In the genomic region with DNA sequence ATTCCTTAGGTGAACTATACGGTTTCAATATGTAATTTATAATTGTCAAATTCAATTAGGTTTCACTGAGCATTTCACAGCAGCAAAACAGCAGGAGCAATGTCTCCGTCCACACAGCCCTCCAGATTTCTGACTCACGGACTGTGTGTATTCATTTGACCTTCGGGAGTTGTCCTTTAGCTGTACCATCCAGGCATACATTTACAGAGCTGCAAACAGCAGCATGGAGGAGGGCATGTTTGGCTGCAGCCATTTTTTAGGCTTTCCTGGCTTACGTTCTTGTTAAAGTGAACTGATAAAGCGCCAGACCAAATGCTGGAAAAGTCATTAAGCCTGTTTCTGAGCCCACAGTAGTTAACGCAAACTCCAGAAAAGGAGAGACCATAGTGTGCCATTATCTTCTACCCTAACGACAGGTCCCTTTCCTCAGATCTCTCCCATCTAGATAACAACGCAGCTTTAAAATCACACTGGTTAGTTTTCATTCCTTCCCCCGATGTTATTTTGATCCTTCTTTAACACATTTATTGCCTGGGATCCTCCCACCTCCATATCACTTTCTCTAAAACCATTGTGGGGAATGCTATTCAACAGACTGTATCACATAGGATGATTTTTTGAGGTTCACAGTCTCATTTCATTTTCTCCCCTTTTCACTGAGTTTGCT, we compare ENCODE assay signal across 1 cellular context.
A peak's percentile ranks its signal among the peaks of the same experiment; 100 is the strongest.
TF ChIP-seq lines count a peak whose summit lies in the region.

No MANE protein-coding gene starts in this region.

TF ChIP-seq in HEK293, 187 proteins besides CTCF, POLR2A, EP300 and RAD21 (continued from another document):
- TF ChIP-seq, protein P1, sequence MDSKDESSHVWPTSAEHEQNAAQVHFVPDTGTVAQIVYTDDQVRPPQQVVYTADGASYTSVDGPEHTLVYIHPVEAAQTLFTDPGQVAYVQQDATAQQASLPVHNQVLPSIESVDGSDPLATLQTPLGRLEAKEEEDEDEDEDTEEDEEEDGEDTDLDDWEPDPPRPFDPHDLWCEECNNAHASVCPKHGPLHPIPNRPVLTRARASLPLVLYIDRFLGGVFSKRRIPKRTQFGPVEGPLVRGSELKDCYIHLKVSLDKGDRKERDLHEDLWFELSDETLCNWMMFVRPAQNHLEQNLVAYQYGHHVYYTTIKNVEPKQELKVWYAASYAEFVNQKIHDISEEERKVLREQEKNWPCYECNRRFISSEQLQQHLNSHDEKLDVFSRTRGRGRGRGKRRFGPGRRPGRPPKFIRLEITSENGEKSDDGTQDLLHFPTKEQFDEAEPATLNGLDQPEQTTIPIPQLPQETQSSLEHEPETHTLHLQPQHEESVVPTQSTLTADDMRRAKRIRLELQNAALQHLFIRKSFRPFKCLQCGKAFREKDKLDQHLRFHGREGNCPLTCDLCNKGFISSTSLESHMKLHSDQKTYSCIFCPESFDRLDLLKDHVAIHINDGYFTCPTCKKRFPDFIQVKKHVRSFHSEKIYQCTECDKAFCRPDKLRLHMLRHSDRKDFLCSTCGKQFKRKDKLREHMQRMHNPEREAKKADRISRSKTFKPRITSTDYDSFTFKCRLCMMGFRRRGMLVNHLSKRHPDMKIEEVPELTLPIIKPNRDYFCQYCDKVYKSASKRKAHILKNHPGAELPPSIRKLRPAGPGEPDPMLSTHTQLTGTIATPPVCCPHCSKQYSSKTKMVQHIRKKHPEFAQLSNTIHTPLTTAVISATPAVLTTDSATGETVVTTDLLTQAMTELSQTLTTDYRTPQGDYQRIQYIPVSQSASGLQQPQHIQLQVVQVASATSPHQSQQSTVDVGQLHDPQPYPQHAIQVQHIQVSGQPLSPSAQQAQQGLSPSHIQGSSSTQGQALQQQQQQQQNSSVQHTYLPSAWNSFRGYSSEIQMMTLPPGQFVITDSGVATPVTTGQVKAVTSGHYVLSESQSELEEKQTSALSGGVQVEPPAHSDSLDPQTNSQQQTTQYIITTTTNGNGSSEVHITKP (tag by site-specific recombination; IDR thresholded peaks at IDR 0.05) = peak; percentile 21; the same call in 1 of the 2 replicates
- TF ChIP-seq YY2 (tag by site-specific recombination; IDR thresholded peaks at IDR 0.05) (0 out of 2 replicates have a peak, but pooled peaks have one; percentile 13), ZXDB (tag by site-specific recombination; IDR thresholded peaks at IDR 0.05) (0 out of 2 replicates have a peak, but pooled peaks have one; percentile 14), SCRT2 (tag by site-specific recombination; IDR thresholded peaks at IDR 0.05) (0 out of 2 replicates have a peak, but pooled peaks have one; percentile 32), ZNF624 (tag by site-specific recombination; IDR thresholded peaks at IDR 0.05) (no peak), ZNF48 (tag by site-specific recombination; IDR thresholded peaks at IDR 0.05) (no peak), FEZF1 (tag by site-specific recombination; IDR thresholded peaks at IDR 0.05) (0 out of 2 replicates have a peak, but pooled peaks have one; percentile 24), EGR2 (tag by site-specific recombination; IDR thresholded peaks at IDR 0.05; ENCODE audit: low read depth) (0 out of 2 replicates have a peak, but pooled peaks have one; percentile 15), TCF7L2 (IDR thresholded peaks at IDR 0.05; ENCODE audit: borderline replicate concordance, low read depth, low read length) (0 out of 2 replicates have a peak, but pooled peaks have one; percentile 51), ZNF157 (tag by site-specific recombination; IDR thresholded peaks at IDR 0.05) (no peak), ZNF274 (IDR thresholded peaks at IDR 0.05; ENCODE audit: low read length) (no peak), ZNF274 (tag by site-specific recombination; IDR thresholded peaks at IDR 0.05; ENCODE audit: borderline replicate concordance) (no peak), AEBP2 (tag by site-specific recombination; IDR thresholded peaks at IDR 0.05; ENCODE audit: borderline replicate concordance) (no peak), YY1 (tag by site-specific recombination; IDR thresholded peaks at IDR 0.05) (peak; percentile 71), ZNF140 (tag by site-specific recombination; IDR thresholded peaks at IDR 0.05) (no peak), KLF7 (tag by site-specific recombination; IDR thresholded peaks at IDR 0.05; ENCODE audit: borderline replicate concordance) (no peak), ZNF510 (tag by site-specific recombination; IDR thresholded peaks at IDR 0.05; ENCODE audit: insufficient replicate concordance) (no peak), ZNF138 (tag by site-specific recombination; IDR thresholded peaks at IDR 0.05; ENCODE audit: borderline replicate concordance) (no peak), ZBTB11 (tag by site-specific recombination; conservative IDR thresholded peaks at IDR 0.05; ENCODE audit: low read depth) (no peak), WT1 (tag by site-specific recombination; IDR thresholded peaks at IDR 0.05) (peak; percentile 39; the same call in 1 of the 2 replicates)
- TF ChIP-seq, protein P2, sequence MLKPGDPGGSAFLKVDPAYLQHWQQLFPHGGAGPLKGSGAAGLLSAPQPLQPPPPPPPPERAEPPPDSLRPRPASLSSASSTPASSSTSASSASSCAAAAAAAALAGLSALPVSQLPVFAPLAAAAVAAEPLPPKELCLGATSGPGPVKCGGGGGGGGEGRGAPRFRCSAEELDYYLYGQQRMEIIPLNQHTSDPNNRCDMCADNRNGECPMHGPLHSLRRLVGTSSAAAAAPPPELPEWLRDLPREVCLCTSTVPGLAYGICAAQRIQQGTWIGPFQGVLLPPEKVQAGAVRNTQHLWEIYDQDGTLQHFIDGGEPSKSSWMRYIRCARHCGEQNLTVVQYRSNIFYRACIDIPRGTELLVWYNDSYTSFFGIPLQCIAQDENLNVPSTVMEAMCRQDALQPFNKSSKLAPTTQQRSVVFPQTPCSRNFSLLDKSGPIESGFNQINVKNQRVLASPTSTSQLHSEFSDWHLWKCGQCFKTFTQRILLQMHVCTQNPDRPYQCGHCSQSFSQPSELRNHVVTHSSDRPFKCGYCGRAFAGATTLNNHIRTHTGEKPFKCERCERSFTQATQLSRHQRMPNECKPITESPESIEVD (tag by site-specific recombination; IDR thresholded peaks at IDR 0.05) = 0 out of 2 replicates have a peak, but pooled peaks have one; percentile 24
- TF ChIP-seq, protein P3, sequence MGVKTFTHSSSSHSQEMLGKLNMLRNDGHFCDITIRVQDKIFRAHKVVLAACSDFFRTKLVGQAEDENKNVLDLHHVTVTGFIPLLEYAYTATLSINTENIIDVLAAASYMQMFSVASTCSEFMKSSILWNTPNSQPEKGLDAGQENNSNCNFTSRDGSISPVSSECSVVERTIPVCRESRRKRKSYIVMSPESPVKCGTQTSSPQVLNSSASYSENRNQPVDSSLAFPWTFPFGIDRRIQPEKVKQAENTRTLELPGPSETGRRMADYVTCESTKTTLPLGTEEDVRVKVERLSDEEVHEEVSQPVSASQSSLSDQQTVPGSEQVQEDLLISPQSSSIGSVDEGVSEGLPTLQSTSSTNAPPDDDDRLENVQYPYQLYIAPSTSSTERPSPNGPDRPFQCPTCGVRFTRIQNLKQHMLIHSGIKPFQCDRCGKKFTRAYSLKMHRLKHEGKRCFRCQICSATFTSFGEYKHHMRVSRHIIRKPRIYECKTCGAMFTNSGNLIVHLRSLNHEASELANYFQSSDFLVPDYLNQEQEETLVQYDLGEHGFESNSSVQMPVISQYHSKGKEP (tag by site-specific recombination; IDR thresholded peaks at IDR 0.05) = 0 out of 2 replicates have a peak, but pooled peaks have one; percentile 12
- TF ChIP-seq, protein P4, sequence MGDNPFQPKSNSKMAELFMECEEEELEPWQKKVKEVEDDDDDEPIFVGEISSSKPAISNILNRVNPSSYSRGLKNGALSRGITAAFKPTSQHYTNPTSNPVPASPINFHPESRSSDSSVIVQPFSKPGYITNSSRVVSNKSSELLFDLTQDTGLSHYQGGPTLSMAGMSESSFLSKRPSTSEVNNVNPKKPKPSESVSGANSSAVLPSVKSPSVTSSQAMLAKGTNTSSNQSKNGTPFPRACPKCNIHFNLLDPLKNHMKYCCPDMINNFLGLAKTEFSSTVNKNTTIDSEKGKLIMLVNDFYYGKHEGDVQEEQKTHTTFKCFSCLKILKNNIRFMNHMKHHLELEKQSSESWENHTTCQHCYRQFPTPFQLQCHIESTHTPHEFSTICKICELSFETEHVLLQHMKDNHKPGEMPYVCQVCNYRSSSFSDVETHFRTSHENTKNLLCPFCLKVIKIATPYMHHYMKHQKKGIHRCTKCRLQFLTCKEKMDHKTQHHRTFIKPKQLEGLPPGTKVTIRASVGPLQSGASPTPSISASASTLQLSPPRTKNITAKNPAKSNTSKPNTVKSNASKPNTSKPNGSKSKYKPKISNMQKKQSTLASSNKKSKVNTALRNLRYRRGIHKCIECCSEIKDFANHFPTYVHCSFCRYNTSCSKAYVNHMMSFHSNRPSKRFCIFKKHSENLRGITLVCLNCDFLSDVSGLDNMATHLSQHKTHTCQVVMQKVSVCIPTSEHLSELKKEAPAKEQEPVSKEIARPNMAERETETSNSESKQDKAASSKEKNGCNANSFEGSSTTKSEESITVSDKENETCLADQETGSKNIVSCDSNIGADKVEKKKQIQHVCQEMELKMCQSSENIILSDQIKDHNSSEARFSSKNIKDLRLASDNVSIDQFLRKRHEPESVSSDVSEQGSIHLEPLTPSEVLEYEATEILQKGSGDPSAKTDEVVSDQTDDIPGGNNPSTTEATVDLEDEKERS (tag by site-specific recombination; IDR thresholded peaks at IDR 0.05) = no peak
TF ChIP-seq in HEK293: peak in this region for 16.
